ENCODE assay signal across 1 cellular context in the genomic region with DNA sequence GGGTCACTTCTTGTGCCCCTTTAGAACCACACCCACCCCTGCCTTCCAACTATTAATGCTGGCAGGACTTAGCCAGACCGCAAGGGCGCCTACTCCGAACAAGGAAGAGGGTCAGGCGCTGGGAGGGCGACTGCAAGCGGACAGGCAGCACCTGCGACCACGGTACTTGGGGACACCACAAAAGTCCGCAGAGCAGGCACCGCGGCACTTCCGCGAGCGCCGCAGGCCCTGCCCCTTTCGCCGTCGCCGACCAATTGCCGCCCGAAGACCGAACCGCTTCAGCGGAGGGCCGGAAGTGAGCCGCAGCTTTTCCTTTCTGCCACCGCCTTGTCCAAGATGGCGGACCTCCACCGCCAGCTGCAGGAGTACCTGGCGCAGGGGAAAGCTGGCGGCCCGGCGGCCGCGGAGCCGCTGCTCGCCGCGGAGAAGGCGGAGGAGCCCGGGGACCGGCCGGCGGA.
TF ChIP-seq lines count a peak whose summit lies in the region.

A gene with protein sequence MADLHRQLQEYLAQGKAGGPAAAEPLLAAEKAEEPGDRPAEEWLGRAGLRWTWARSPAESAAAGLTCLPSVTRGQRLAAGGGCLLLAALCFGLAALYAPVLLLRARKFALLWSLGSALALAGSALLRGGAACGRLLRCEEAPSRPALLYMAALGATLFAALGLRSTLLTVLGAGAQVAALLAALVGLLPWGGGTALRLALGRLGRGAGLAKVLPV (plus strand): TSS at position 305 of the 458 bp plus-strand sequence. CDS start 32 bp downstream, at position 337.

TF ChIP-seq in HepG2, 621 proteins besides CTCF, POLR2A, EP300 and RAD21 (continued from another document and continues in another):
- TF ChIP-seq, protein P1, sequence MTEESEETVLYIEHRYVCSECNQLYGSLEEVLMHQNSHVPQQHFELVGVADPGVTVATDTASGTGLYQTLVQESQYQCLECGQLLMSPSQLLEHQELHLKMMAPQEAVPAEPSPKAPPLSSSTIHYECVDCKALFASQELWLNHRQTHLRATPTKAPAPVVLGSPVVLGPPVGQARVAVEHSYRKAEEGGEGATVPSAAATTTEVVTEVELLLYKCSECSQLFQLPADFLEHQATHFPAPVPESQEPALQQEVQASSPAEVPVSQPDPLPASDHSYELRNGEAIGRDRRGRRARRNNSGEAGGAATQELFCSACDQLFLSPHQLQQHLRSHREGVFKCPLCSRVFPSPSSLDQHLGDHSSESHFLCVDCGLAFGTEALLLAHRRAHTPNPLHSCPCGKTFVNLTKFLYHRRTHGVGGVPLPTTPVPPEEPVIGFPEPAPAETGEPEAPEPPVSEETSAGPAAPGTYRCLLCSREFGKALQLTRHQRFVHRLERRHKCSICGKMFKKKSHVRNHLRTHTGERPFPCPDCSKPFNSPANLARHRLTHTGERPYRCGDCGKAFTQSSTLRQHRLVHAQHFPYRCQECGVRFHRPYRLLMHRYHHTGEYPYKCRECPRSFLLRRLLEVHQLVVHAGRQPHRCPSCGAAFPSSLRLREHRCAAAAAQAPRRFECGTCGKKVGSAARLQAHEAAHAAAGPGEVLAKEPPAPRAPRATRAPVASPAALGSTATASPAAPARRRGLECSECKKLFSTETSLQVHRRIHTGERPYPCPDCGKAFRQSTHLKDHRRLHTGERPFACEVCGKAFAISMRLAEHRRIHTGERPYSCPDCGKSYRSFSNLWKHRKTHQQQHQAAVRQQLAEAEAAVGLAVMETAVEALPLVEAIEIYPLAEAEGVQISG (CRISPR knock-in tag; IDR thresholded peaks at IDR 0.05) = peak; percentile 79
- no peak for TF ChIP-seq FOXK2 (IDR thresholded peaks at IDR 0.05)
- no peak for TF ChIP-seq ZNF251 (CRISPR knock-in tag; IDR thresholded peaks at IDR 0.05)
- TF ChIP-seq ZNF432 (CRISPR knock-in tag; IDR thresholded peaks at IDR 0.05; ENCODE audit: borderline replicate concordance) = no peak
- TF ChIP-seq, protein P2, sequence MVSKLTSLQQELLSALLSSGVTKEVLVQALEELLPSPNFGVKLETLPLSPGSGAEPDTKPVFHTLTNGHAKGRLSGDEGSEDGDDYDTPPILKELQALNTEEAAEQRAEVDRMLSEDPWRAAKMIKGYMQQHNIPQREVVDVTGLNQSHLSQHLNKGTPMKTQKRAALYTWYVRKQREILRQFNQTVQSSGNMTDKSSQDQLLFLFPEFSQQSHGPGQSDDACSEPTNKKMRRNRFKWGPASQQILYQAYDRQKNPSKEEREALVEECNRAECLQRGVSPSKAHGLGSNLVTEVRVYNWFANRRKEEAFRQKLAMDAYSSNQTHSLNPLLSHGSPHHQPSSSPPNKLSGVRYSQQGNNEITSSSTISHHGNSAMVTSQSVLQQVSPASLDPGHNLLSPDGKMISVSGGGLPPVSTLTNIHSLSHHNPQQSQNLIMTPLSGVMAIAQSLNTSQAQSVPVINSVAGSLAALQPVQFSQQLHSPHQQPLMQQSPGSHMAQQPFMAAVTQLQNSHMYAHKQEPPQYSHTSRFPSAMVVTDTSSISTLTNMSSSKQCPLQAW (CRISPR knock-in tag; IDR thresholded peaks at IDR 0.05) = peak; percentile 87
- peak; percentile 76 for TF ChIP-seq ZBTB7B (CRISPR knock-in tag; IDR thresholded peaks at IDR 0.05)
- peak; percentile 64; the same call in 1 of the 2 replicates for TF ChIP-seq ZBTB8A (CRISPR knock-in tag; IDR thresholded peaks at IDR 0.05; ENCODE audit: borderline replicate concordance, low read depth)
- peak; percentile 48; the same call in 1 of the 2 replicates for TF ChIP-seq ATRX (CRISPR knock-in tag; IDR thresholded peaks at IDR 0.05; ENCODE audit: borderline replicate concordance)
- peak; percentile 52; the same call in 1 of the 2 replicates for TF ChIP-seq ZNF644 (CRISPR knock-in tag; IDR thresholded peaks at IDR 0.05; ENCODE audit: low read depth)
- TF ChIP-seq, protein P3, sequence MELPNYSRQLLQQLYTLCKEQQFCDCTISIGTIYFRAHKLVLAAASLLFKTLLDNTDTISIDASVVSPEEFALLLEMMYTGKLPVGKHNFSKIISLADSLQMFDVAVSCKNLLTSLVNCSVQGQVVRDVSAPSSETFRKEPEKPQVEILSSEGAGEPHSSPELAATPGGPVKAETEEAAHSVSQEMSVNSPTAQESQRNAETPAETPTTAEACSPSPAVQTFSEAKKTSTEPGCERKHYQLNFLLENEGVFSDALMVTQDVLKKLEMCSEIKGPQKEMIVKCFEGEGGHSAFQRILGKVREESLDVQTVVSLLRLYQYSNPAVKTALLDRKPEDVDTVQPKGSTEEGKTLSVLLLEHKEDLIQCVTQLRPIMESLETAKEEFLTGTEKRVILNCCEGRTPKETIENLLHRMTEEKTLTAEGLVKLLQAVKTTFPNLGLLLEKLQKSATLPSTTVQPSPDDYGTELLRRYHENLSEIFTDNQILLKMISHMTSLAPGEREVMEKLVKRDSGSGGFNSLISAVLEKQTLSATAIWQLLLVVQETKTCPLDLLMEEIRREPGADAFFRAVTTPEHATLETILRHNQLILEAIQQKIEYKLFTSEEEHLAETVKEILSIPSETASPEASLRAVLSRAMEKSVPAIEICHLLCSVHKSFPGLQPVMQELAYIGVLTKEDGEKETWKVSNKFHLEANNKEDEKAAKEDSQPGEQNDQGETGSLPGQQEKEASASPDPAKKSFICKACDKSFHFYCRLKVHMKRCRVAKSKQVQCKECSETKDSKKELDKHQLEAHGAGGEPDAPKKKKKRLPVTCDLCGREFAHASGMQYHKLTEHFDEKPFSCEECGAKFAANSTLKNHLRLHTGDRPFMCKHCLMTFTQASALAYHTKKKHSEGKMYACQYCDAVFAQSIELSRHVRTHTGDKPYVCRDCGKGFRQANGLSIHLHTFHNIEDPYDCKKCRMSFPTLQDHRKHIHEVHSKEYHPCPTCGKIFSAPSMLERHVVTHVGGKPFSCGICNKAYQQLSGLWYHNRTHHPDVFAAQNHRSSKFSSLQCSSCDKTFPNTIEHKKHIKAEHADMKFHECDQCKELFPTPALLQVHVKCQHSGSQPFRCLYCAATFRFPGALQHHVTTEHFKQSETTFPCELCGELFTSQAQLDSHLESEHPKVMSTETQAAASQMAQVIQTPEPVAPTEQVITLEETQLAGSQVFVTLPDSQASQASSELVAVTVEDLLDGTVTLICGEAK (IDR thresholded peaks at IDR 0.05) = no peak
- TF ChIP-seq, protein P3 (CRISPR knock-in tag; IDR thresholded peaks at IDR 0.05) = peak; percentile 10; the same call in 1 of the 2 replicates
- TF ChIP-seq NFIB (CRISPR knock-in tag; IDR thresholded peaks at IDR 0.05; ENCODE audit: borderline replicate concordance) = no peak
- peak; percentile 76; the same call in 1 of the 2 replicates for TF ChIP-seq ZFP41 (CRISPR knock-in tag; IDR thresholded peaks at IDR 0.05; ENCODE audit: borderline replicate concordance)
- peak; percentile 51; the same call in 1 of the 2 replicates for TF ChIP-seq NCOA1 (CRISPR knock-in tag; IDR thresholded peaks at IDR 0.05)
- peak; percentile 62; the same call in 1 of the 2 replicates for TF ChIP-seq TGIF2 (CRISPR knock-in tag; IDR thresholded peaks at IDR 0.05)
- TF ChIP-seq ZNF577 (CRISPR knock-in tag; IDR thresholded peaks at IDR 0.05; ENCODE audit: borderline replicate concordance, low read depth) = no peak
- TF ChIP-seq, protein P4, sequence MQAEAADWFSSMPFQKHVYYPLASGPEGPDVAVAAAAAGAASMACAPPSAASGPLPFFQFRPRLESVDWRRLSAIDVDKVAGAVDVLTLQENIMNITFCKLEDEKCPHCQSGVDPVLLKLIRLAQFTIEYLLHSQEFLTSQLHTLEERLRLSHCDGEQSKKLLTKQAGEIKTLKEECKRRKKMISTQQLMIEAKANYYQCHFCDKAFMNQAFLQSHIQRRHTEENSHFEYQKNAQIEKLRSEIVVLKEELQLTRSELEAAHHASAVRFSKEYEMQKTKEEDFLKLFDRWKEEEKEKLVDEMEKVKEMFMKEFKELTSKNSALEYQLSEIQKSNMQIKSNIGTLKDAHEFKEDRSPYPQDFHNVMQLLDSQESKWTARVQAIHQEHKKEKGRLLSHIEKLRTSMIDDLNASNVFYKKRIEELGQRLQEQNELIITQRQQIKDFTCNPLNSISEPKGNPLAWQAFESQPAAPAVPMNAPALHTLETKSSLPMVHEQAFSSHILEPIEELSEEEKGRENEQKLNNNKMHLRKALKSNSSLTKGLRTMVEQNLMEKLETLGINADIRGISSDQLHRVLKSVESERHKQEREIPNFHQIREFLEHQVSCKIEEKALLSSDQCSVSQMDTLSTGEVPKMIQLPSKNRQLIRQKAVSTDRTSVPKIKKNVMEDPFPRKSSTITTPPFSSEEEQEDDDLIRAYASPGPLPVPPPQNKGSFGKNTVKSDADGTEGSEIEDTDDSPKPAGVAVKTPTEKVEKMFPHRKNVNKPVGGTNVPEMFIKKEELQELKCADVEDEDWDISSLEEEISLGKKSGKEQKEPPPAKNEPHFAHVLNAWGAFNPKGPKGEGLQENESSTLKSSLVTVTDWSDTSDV (CRISPR knock-in tag; IDR thresholded peaks at IDR 0.05) = no peak
- 0 out of 2 replicates have a peak, but pooled peaks have one; percentile 69 for TF ChIP-seq ZNF570 (CRISPR knock-in tag; IDR thresholded peaks at IDR 0.05; ENCODE audit: borderline replicate concordance)
- TF ChIP-seq ZNF180 (CRISPR knock-in tag; IDR thresholded peaks at IDR 0.05; ENCODE audit: borderline replicate concordance, low read depth) = no peak
- peak; percentile 69; the same call in 1 of the 2 replicates for TF ChIP-seq ZNF724P (CRISPR knock-in tag; IDR thresholded peaks at IDR 0.05; ENCODE audit: borderline replicate concordance)
- TF ChIP-seq, protein P5, sequence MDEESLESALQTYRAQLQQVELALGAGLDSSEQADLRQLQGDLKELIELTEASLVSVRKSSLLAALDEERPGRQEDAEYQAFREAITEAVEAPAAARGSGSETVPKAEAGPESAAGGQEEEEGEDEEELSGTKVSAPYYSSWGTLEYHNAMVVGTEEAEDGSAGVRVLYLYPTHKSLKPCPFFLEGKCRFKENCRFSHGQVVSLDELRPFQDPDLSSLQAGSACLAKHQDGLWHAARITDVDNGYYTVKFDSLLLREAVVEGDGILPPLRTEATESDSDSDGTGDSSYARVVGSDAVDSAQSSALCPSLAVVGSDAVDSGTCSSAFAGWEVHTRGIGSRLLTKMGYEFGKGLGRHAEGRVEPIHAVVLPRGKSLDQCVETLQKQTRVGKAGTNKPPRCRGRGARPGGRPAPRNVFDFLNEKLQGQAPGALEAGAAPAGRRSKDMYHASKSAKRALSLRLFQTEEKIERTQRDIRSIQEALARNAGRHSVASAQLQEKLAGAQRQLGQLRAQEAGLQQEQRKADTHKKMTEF (CRISPR knock-in tag; IDR thresholded peaks at IDR 0.05) = peak; percentile 88; the same call in 1 of the 2 replicates
- TF ChIP-seq MYC (CRISPR knock-in tag; IDR thresholded peaks at IDR 0.05; ENCODE audit: borderline replicate concordance) = peak; percentile 83
- TF ChIP-seq, protein P6, sequence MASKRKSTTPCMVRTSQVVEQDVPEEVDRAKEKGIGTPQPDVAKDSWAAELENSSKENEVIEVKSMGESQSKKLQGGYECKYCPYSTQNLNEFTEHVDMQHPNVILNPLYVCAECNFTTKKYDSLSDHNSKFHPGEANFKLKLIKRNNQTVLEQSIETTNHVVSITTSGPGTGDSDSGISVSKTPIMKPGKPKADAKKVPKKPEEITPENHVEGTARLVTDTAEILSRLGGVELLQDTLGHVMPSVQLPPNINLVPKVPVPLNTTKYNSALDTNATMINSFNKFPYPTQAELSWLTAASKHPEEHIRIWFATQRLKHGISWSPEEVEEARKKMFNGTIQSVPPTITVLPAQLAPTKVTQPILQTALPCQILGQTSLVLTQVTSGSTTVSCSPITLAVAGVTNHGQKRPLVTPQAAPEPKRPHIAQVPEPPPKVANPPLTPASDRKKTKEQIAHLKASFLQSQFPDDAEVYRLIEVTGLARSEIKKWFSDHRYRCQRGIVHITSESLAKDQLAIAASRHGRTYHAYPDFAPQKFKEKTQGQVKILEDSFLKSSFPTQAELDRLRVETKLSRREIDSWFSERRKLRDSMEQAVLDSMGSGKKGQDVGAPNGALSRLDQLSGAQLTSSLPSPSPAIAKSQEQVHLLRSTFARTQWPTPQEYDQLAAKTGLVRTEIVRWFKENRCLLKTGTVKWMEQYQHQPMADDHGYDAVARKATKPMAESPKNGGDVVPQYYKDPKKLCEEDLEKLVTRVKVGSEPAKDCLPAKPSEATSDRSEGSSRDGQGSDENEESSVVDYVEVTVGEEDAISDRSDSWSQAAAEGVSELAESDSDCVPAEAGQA (IDR thresholded peaks at IDR 0.05; ENCODE audit: low read depth) = peak; percentile 85
- TF ChIP-seq, protein P6 (CRISPR knock-in tag; IDR thresholded peaks at IDR 0.05; ENCODE audit: borderline replicate concordance) = no peak
- TF ChIP-seq CHCHD3 (CRISPR knock-in tag; IDR thresholded peaks at IDR 0.05) = 0 out of 2 replicates have a peak, but pooled peaks have one; percentile 42
